Comparison of ENCODE assay signal across 22 cellular contexts in the genomic region with DNA sequence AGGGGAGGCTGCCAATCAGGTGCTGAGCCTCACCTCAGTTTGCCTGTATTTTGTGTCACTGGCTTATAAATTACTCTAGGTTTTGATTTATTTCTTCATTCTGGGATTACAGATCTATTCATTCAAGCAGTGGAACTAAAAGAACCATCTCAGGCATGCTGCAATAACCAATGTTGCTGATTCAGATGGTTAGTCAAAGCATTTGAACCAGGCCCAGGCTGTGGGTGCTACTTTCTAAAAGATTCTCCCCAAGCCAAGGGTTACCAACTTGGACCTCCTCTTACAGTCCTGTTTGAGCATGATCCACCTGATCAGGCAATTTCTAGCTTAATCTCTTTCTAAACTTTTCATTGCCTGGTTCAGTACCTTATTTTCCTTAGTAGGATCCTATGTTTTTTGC.
A peak's percentile ranks its signal among the peaks of the same experiment; 100 is the strongest.
DNase-seq lines count a peak whose midpoint lies in the region; ATAC-seq and TF ChIP-seq lines count a peak whose summit lies in the region.
"Had no signal": no experiment of that assay in that cellular context is flagged by ENCODE, and none has a peak within 500 bp of the region (broad histone marks: within the 10 kb centered on the region; RNA-seq: fewer than 3 reads in every experiment).

No MANE protein-coding gene starts in this region.

- peaks cover 32 to 99% (median 89%) of the 10 kb centered on the region in 11 experiments; a peak in 21 of 22 replicates for H4K20me1 ChIP-seq in BLaER1 treated with 17β-estradiol and CSF1 and Interleukin-3, amounts not matched to agents 10 nM and 100 nM

- H3K9ac ChIP-seq in BLaER1 treated with 17β-estradiol and CSF1 and Interleukin-3, amounts not matched to agents 10 nM and 100 nM = no peak overlapping the region

- no peaks in the 10 kb centered on the region for H3K9me3 ChIP-seq in BLaER1 treated with 17β-estradiol and CSF1 and Interleukin-3, amounts not matched to agents 10 nM and 100 nM (replicated peaks in 1 of 11)
- no peaks in the 10 kb centered on the region for H3K9me3 ChIP-seq in CD8-positive, alpha-beta memory T cell (ENCODE audit: low read length)
- H3K9me3 ChIP-seq: heart left ventricle, left lung, prostate gland had no signal

- no peak for TF ChIP-seq CTCF in brain (conservative IDR thresholded peaks at IDR 0.05)
- TF ChIP-seq CTCF in natural killer cell (IDR thresholded peaks at IDR 0.05) = no peak

- no peaks in the 10 kb centered on the region for H3K9me3 Mint-ChIP-seq in CD8-positive, alpha-beta memory T cell
- H3K9me3 Mint-ChIP-seq in brain (no peaks in the 10 kb centered on the region), natural killer cell (no peaks in the 10 kb centered on the region)
- H3K9me3 Mint-ChIP-seq: endodermal cell, type B pancreatic cell had no signal

- H3K4me3 Mint-ChIP-seq in CD8-positive, alpha-beta memory T cell = peak overlapping the region in 1 of 7 donors; percentile 5
- H3K4me3 Mint-ChIP-seq in brain (no peak overlapping the region), natural killer cell (no peak overlapping the region)
- H3K4me3 Mint-ChIP-seq: endodermal cell, type B pancreatic cell had no signal

- H3K27me3 Mint-ChIP-seq in CD8-positive, alpha-beta memory T cell = no peaks in the 10 kb centered on the region
- H3K27me3 Mint-ChIP-seq in brain = no peaks in the 10 kb centered on the region
- H3K27me3 Mint-ChIP-seq in natural killer cell (ENCODE audit: low read depth in 2 of 2) = no peaks in the 10 kb centered on the region
- H3K27me3 Mint-ChIP-seq: type B pancreatic cell had no signal

- no peak for ATAC-seq in natural killer cell
- ATAC-seq: heart left ventricle, left lung had no signal

- H3K36me3 Mint-ChIP-seq in CD8-positive, alpha-beta memory T cell = peaks cover 0 to 22% (median 6%) of the 10 kb centered on the region in 3 donors
- no peaks in the 10 kb centered on the region for H3K36me3 Mint-ChIP-seq in brain
- H3K36me3 Mint-ChIP-seq in natural killer cell = no peaks in the 10 kb centered on the region

- H3K4me2 ChIP-seq in BLaER1 treated with 17β-estradiol and CSF1 and Interleukin-3, amounts not matched to agents 10 nM and 100 nM = peak overlapping the region in 7 of 11 experiments; percentile 1 to 34 (median 12); a peak in 6 of 22 replicates

- H3K36me3 ChIP-seq in BLaER1 treated with 17β-estradiol and CSF1 and Interleukin-3, amounts not matched to agents 10 nM and 100 nM = peaks cover 0 to 84% (median 47%) of the 10 kb centered on the region in 11 experiments; a peak in 19 of 22 replicates
- no peaks in the 10 kb centered on the region for H3K36me3 ChIP-seq in CD8-positive, alpha-beta memory T cell (ENCODE audit: insufficient read depth, low read length)
- H3K36me3 ChIP-seq: heart left ventricle, left lung, prostate gland had no signal

- peak overlapping the region in 7 of 8 donors; percentile 42 to 95 (median 56) for H3K27ac Mint-ChIP-seq in CD8-positive, alpha-beta memory T cell
- H3K27ac Mint-ChIP-seq in brain (peak overlapping the region in 3 of 5 experiments; percentile 31 to 93 (median 87)), natural killer cell (peak overlapping the region; percentile 79 to 90)
- H3K27ac Mint-ChIP-seq: endodermal cell, type B pancreatic cell had no signal

- intact Hi-C loops in natural killer cell (cut with micrococcal nuclease) = no loop called here

- H3K4me3 ChIP-seq in BLaER1 treated with 17β-estradiol and CSF1 and Interleukin-3, amounts not matched to agents 10 nM and 100 nM = no peak overlapping the region
- H3K4me3 ChIP-seq in CD8-positive, alpha-beta memory T cell (ENCODE audit: low read length) = no peak overlapping the region
- H3K4me3 ChIP-seq: heart left ventricle, left lung, prostate gland had no signal

- 0 out of 22 replicates have a peak overlapping the region, but pooled peaks of 1 of the 11 experiments have one; percentile 14 for H3K27ac ChIP-seq in BLaER1 treated with 17β-estradiol and CSF1 and Interleukin-3, amounts not matched to agents 10 nM and 100 nM
- H3K27ac ChIP-seq in CD8-positive, alpha-beta memory T cell (ENCODE audit: low read depth, low read length) = no peak overlapping the region
- H3K27ac ChIP-seq: left lung, prostate gland had no signal

- CTCF ChIA-PET in CD8-positive, alpha-beta memory T cell (lab: Charles Lee) = interaction anchor here (1.2 to 3.9 kb wide), 3 partner anchors 41 to 100 kb away, joined by 4 to 18 read pairs (median 5); a partner anchor contains a TSS

- no peak for DNase-seq in CD8-positive, alpha-beta memory T cell
- no peak for DNase-seq in natural killer cell
- no peak for DNase-seq in cerebellar nuclear complex (lab: John Stamatoyannopoulos, UW)
- DNase-seq in LoVo (ENCODE audit: low spot score) = no peak
- no peak for DNase-seq in Ammon's horn (ENCODE audit: low spot score)
- DNase-seq: activated CD4-positive, alpha-beta T cell treated with anti-CD3 and anti-CD28 coated beads for 4 hours; activated CD8-positive, alpha-beta memory T cell treated with anti-CD3 and anti-CD28 coated beads, Interleukin-2, amount 50 U/mL, for 4 hours; activated gamma-delta T cell; AML-193; DMS 273 treated with DMSO at 0.1 percent for 48 hours; endodermal cell; heart left ventricle; IMR-90; left lung; NCI-H1436; NCI-H524 treated with DMSO at 0.1 percent for 48 hours; stimulated activated CD4-positive, alpha-beta T cell treated with anti-CD3 and anti-CD28 coated beads, Interleukin-2, amount 100 ng/mL, for 24 hours; stimulated activated naive CD4-positive, alpha-beta T cell treated with Interleukin-2 at 50 U/mL for 16 hours had no signal

- POLR2A ChIA-PET in CD8-positive, alpha-beta memory T cell (lab: Charles Lee) = no interaction called here

- no peaks in the 10 kb centered on the region for H3K27me3 ChIP-seq in BLaER1 treated with 17β-estradiol and CSF1 and Interleukin-3, amounts not matched to agents 10 nM and 100 nM
- no peaks in the 10 kb centered on the region for H3K27me3 ChIP-seq in CD8-positive, alpha-beta memory T cell (ENCODE audit: insufficient read depth, low read length, poor library complexity, severe bottlenecking)
- H3K27me3 ChIP-seq: heart left ventricle, left lung had no signal

- peaks cover 85 to 95% (median 95%) of the 10 kb centered on the region in 3 donors for H3K4me1 Mint-ChIP-seq in CD8-positive, alpha-beta memory T cell
- H3K4me1 Mint-ChIP-seq in brain (peaks cover 100% of the 10 kb centered on the region), natural killer cell (peaks cover 86 to 92% of the 10 kb centered on the region in 2 donors)

- peaks cover 46 to 97% (median 89%) of the 10 kb centered on the region in 10 experiments for H3K4me1 ChIP-seq in BLaER1 treated with 17β-estradiol and CSF1 and Interleukin-3, amounts not matched to agents 10 nM and 100 nM
- H3K4me1 ChIP-seq in CD8-positive, alpha-beta memory T cell (ENCODE audit: insufficient read depth, low read length) = peaks cover 96% of the 10 kb centered on the region
